In the genomic region with DNA sequence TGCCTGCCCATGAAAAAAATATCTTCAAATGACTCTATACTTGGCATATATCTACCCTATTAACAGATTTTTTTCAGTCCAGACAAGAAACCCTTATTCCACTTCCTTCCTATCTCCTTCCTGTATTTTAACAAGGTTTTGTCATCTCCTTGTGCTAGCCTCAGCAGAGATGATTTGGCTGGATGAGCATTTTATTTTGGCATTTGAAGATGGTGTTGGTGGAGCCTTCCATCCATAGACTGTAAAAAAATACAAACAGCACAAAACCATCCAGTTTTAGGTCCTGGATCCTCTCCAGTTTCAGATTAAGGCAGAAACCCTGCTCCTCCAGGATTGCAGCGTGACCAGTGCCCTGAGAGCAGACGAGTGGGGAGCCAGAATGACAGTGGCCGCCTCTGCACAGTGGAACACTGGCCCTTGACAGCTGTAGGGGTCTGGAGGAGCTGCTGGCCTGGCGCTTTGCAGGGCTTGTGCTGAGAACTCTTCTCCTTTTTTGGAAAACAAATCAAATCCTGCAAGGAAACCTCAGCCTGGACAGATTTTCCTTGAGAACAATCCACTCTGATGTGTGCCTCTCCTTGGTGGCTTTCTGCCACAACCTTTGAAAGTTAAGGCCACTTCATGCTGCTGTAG, we compare ENCODE assay signal across 1 cellular context.
TF ChIP-seq lines count a peak whose summit lies in the region.

No MANE protein-coding gene starts in this region.

TF ChIP-seq in IMR-90, 13 proteins besides CTCF, POLR2A, EP300 and RAD21:
- TF ChIP-seq SMC3 (IDR thresholded peaks at IDR 0.05; ENCODE audit: low read depth, low read length) (no peak), MAFK (IDR thresholded peaks at IDR 0.05; ENCODE audit: low read depth, low read length) (no peak), FOS (IDR thresholded peaks at IDR 0.05; ENCODE audit: low read depth, low read length) (no peak), RCOR1 (IDR thresholded peaks at IDR 0.05; ENCODE audit: insufficient replicate concordance, low read length) (no peak), RFX5 (IDR thresholded peaks at IDR 0.05; ENCODE audit: low read depth, low read length) (no peak), NFE2L2 (IDR thresholded peaks at IDR 0.05; ENCODE audit: low read depth, low read length) (no peak), CHD1 (IDR thresholded peaks at IDR 0.05; ENCODE audit: low read depth, low read length) (no peak), MAZ (IDR thresholded peaks at IDR 0.05; ENCODE audit: borderline replicate concordance, low read depth, low read length) (no peak), BHLHE40 (IDR thresholded peaks at IDR 0.05; ENCODE audit: low read depth, low read length) (no peak)
- TF ChIP-seq, protein P1, sequence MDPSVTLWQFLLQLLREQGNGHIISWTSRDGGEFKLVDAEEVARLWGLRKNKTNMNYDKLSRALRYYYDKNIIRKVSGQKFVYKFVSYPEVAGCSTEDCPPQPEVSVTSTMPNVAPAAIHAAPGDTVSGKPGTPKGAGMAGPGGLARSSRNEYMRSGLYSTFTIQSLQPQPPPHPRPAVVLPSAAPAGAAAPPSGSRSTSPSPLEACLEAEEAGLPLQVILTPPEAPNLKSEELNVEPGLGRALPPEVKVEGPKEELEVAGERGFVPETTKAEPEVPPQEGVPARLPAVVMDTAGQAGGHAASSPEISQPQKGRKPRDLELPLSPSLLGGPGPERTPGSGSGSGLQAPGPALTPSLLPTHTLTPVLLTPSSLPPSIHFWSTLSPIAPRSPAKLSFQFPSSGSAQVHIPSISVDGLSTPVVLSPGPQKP (IDR thresholded peaks at IDR 0.05; ENCODE audit: borderline replicate concordance, low read depth, low read length): no peak
